In the genomic region with DNA sequence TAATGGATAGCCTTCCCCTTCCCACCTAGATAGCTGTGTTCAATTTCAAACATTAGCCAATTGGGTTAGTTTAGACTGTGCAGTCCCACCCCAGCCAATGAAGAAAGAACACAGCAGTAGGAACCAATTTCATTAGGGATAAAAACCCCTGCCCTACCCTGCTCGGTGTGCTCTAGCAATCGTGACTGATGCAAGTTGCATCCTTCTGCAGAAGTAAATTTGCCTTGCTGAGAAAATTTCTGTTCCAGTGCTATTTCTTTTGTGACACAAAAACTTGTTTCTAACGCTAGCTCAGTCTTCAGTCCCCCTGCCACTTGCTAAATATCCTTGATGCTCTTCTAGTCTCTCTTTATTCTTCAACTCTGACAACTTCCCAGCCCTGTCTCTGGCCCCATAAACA, we compare ENCODE assay signal across 31 cellular contexts.
"Had no signal": no experiment of that assay in that cellular context is flagged by ENCODE, and none has a peak within 500 bp of the region (broad histone marks: within the 10 kb centered on the region; RNA-seq: fewer than 3 reads in every experiment).

No MANE protein-coding gene starts in this region.

- DNase-seq: colonic mucosa; effector CD8-positive, alpha-beta T cell; foreskin fibroblast; gastrocnemius medialis; head of caudate nucleus; hippocampal formation; left cardiac atrium; left lung; mesenchymal stem cell; midbrain; naive thymus-derived CD4-positive, alpha-beta T cell; occipital lobe; ovary; posterior cingulate gyrus; psoas muscle; right cardiac atrium; stimulated activated CD4-positive, alpha-beta T cell treated with anti-CD3 and anti-CD28 coated beads, Interleukin-12 subunit alpha, Interleukin-12 subunit beta, amount 100 ng/mL, for 4 hours; stimulated activated CD4-positive, alpha-beta T cell treated with anti-CD3 and anti-CD28 coated beads, Interleukin-1b, Interleukin-23, amount 100 ng/mL, for 48 hours; stimulated activated CD4-positive, alpha-beta T cell treated with anti-CD3 and anti-CD28 coated beads, Interleukin-4, amount 100 ng/mL, for 1 hour; stimulated activated CD8-positive, alpha-beta memory T cell treated with anti-CD3 and anti-CD28 coated beads, Interleukin-4, amount 100 ng/mL, for 48 hours; stimulated activated naive CD4-positive, alpha-beta T cell; stimulated activated naive CD8-positive, alpha-beta T cell treated with anti-CD3 and anti-CD28 coated beads, Interleukin-15, amount 100 ng/mL, for 72 hours; thyroid gland had no signal

- ATAC-seq: esophagus mucosa; gastrocnemius medialis; left cardiac atrium; left lung; naive thymus-derived CD4-positive, alpha-beta T cell; psoas muscle; right cardiac atrium; stimulated activated naive CD8-positive, alpha-beta T cell treated with anti-CD3 and anti-CD28 coated beads, Interleukin-15, amount 100 ng/mL, for 72 hours had no signal

- H3K36me3 ChIP-seq: colonic mucosa, gastrocnemius medialis, left lung, ovary, thyroid gland, vagina had no signal

- H3K9me3 ChIP-seq: colonic mucosa, ovary, thyroid gland had no signal

- H3K4me1 ChIP-seq: colonic mucosa, gastrocnemius medialis, left lung, psoas muscle, thyroid gland, vagina had no signal

- H3K27me3 ChIP-seq: colonic mucosa, gastrocnemius medialis, left lung, ovary, thyroid gland, vagina had no signal

- H3K4me3 ChIP-seq: colonic mucosa, gastrocnemius medialis, left lung, ovary, psoas muscle, skin epidermis, thyroid gland, vagina had no signal

- FAIRE-seq: islet of Langerhans had no signal

- H3K27ac ChIP-seq: colonic mucosa, epithelial cell of prostate, gastrocnemius medialis, left lung, ovary, psoas muscle, skin epidermis, thyroid gland, vagina had no signal

- H3K4me3 Mint-ChIP-seq: dendritic cell treated with granulocyte-macrophage colony-stimulating factor and Interleukin-4, amounts not matched to agents 40 ng/mL and 50 ng/mL, for 4 days; endodermal cell; naive thymus-derived CD4-positive, alpha-beta T cell; nephron; stimulated activated naive CD8-positive, alpha-beta T cell treated with anti-CD3 and anti-CD28 coated beads, Interleukin-15, amount 100 ng/mL, for 72 hours had no signal

- H3K27ac Mint-ChIP-seq: dendritic cell treated with granulocyte-macrophage colony-stimulating factor and Interleukin-4, amounts not matched to agents 40 ng/mL and 50 ng/mL, for 4 days; endodermal cell; nephron; stimulated activated naive CD8-positive, alpha-beta T cell treated with anti-CD3 and anti-CD28 coated beads, Interleukin-15, amount 100 ng/mL, for 72 hours had no signal

- H3K4me1 Mint-ChIP-seq: endodermal cell; nephron; stimulated activated naive CD8-positive, alpha-beta T cell treated with anti-CD3 and anti-CD28 coated beads, Interleukin-15, amount 100 ng/mL, for 72 hours had no signal
